ENCODE assay signal across 15 cellular contexts in the genomic region with DNA sequence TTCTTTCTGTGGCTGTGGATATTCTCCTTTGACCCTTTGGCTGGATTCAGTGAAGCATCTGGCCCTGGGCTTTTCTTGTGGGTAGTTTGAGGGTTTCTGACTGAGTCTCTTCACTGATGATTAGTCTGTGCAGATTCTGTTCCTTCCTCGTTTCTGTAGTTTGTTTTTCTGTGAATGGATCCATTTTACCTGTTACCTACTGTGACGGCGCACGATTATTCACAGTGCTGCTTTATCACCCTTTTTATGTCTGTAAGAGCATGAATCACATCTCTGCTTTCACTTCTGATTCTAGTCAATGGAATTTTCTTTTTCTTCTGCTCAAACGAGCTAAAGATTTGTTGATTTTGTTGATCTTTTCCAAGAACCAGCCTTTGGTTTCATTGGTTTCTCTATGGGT.
"Had no signal": no experiment of that assay in that cellular context is flagged by ENCODE, and none has a peak within 500 bp of the region (broad histone marks: within the 10 kb centered on the region; RNA-seq: fewer than 3 reads in every experiment).

No MANE protein-coding gene starts in this region.

- H3K4me1 Mint-ChIP-seq: activated naive CD4-positive, alpha-beta T cell treated with anti-CD3 and anti-CD28 coated beads, Interleukin-2, amount 10 ng/mL, durations not matched to agents 7 days and 5 days; nephron had no signal

- H3K27me3 Mint-ChIP-seq: activated naive CD4-positive, alpha-beta T cell treated with anti-CD3 and anti-CD28 coated beads, Interleukin-2, amount 10 ng/mL, durations not matched to agents 7 days and 5 days had no signal

- DNase-seq: activated CD4-positive, CD25-positive, alpha-beta regulatory T cell treated with anti-CD3 and anti-CD28 coated beads, Interleukin-2, amount 50 U/mL, for 72 hours; activated naive CD4-positive, alpha-beta T cell treated with anti-CD3 and anti-CD28 coated beads, Interleukin-2, amount 10 ng/mL, durations not matched to agents 7 days and 5 days; amygdala; body of pancreas; caudate nucleus; heart right ventricle; left cardiac atrium; lower lobe of right lung; nucleus accumbens; T-helper 9 cell had no signal

- H3K27ac ChIP-seq: body of pancreas, gastroesophageal sphincter, heart right ventricle, lower lobe of right lung, SJSA1, tibial artery, vagina had no signal

- H3K4me3 Mint-ChIP-seq: activated naive CD4-positive, alpha-beta T cell treated with anti-CD3 and anti-CD28 coated beads, Interleukin-2, amount 10 ng/mL, durations not matched to agents 7 days and 5 days; nephron had no signal

- ATAC-seq: body of pancreas, gastroesophageal sphincter, heart right ventricle, left cardiac atrium, lower lobe of right lung had no signal

- H3K36me3 ChIP-seq: gastroesophageal sphincter, heart right ventricle, lower lobe of right lung, SJSA1, tibial artery, vagina had no signal

- H3K27ac Mint-ChIP-seq: activated naive CD4-positive, alpha-beta T cell treated with anti-CD3 and anti-CD28 coated beads, Interleukin-2, amount 10 ng/mL, durations not matched to agents 7 days and 5 days; nephron had no signal

- H3K4me3 ChIP-seq: body of pancreas, gastroesophageal sphincter, heart right ventricle, lower lobe of right lung, SJSA1, tibial artery, vagina had no signal

- H3K4me1 ChIP-seq: body of pancreas, gastroesophageal sphincter, heart right ventricle, lower lobe of right lung, SJSA1, tibial artery, vagina had no signal

- H3K27me3 ChIP-seq: body of pancreas, gastroesophageal sphincter, heart right ventricle, SJSA1, tibial artery, vagina had no signal
